In genomic region chr14:100782516-100783320, GRCh38 we compare ENCODE assay signal across 21 cellular contexts. TPM values are rescaled to one million over a fixed set of nuclear protein-coding genes. Genes with fewer than 3 reads are reported as not detected.
DNase-seq lines count a peak whose midpoint lies in the region; ATAC-seq, FAIRE-seq and TF ChIP-seq lines count a peak whose summit lies in the region.
"Had no signal": no experiment of that assay in that cellular context is flagged by ENCODE, and none has a peak within 500 bp of the region (broad histone marks: within the 10 kb centered on the region; RNA-seq: fewer than 3 reads in every experiment).

No MANE protein-coding gene starts in this region.

- peak overlapping the region; percentile 52; the same call in 1 of the 2 replicates for H2AFZ ChIP-seq in K562 (ENCODE audit: low read depth, low read length)
- H2AFZ ChIP-seq: PC-9 had no signal

- intact Hi-C loops in K562 (cut with micrococcal nuclease) (no loop called here), posterior vena cava (cut with DNase I) (no loop called here)

- no peak for FAIRE-seq in K562 (lab: Jason Lieb, UNC)
- FAIRE-seq: colon had no signal

- no peak overlapping the region for H3K4me2 ChIP-seq in K562 (ENCODE audit: insufficient read depth, low read length)
- H3K4me2 ChIP-seq: BLaER1, PC-9 had no signal

- POLR2A ChIA-PET in K562 (lab: Yijun Ruan, JAX), result no interaction called here

- no peak for TF ChIP-seq POLR2A in K562 (conservative IDR thresholded peaks at IDR 0.05)

- no peaks in the 10 kb centered on the region for H4K20me1 ChIP-seq in K562 (replicated peaks; ENCODE audit: control insufficient read depth, insufficient read depth, low read length)
- H4K20me1 ChIP-seq: BLaER1 had no signal

- no peak for TF ChIP-seq EP300 in K562 (IDR thresholded peaks at IDR 0.05; ENCODE audit: low read length)

- peaks cover 6 to 33% of the 10 kb centered on the region in 2 experiments; a peak in 4 of 5 replicates for H3K4me1 ChIP-seq in K562 (replicated peaks in 1 of 2; ENCODE audit: control insufficient read depth in 2 of 2, insufficient read depth in 2 of 2, low read length in 2 of 2)
- H3K4me1 ChIP-seq: BLaER1, testis had no signal

- H3K9ac ChIP-seq in K562 (ENCODE audit: insufficient read depth in 1 of 2, low read depth in 2 of 2, low read length in 2 of 2), result peak overlapping the region in 1 of 2 experiments; percentile 70; a peak in 2 of 4 replicates
- H3K9ac ChIP-seq: BLaER1 had no signal

- H3K27me3 ChIP-seq in K562 (ENCODE audit: control insufficient read depth in 2 of 2, insufficient read depth in 2 of 2, low read length in 2 of 2), result no peaks in the 10 kb centered on the region
- H3K27me3 ChIP-seq: BLaER1, testis had no signal

- peak; percentile 67 for DNase-seq in NCI-H1105 treated with DMSO at 0.1 percent for 48 hours (lab: John Stamatoyannopoulos, UW)
- DNase-seq in NCI-H2227 (lab: John Stamatoyannopoulos, UW; ENCODE audit: unreplicated experiment), result peak; percentile 28
- DNase-seq in K562 (ENCODE audit: extremely low read depth in 1 of 4, low spot score in 3 of 4), result no peak
- DNase-seq in posterior vena cava (ENCODE audit: low spot score), result peak; percentile 40
- no peak for DNase-seq in GF-D8 (lab: John Stamatoyannopoulos, UW)
- DNase-seq in foreskin fibroblast, result no peak
- DNase-seq: anterior cingulate cortex; GOT3; NCI-H446; PC-9; right cardiac atrium; stimulated activated CD4-positive, alpha-beta T cell treated with anti-CD3 and anti-CD28 coated beads, Interleukin-2, amount 100 ng/mL, for 24 hours; testis had no signal

- no peak overlapping the region for H3K27ac ChIP-seq in K562 (ENCODE audit: extremely low read depth, low read depth, low read length)
- H3K27ac ChIP-seq: BLaER1, PC-9, testis had no signal

- TF ChIP-seq CTCF in K562 (IDR thresholded peaks at IDR 0.05 in 2 of 3, conservative IDR thresholded peaks at IDR 0.05 in 1 of 3; ENCODE audit: insufficient read depth in 2 of 3, low read depth in 1 of 3, low read length in 3 of 3) (no peak), foreskin fibroblast (IDR thresholded peaks at IDR 0.05; ENCODE audit: low read depth, low read length) (no peak)

- no peaks in the 10 kb centered on the region for H3K79me2 ChIP-seq in K562 (ENCODE audit: control insufficient read depth, insufficient read depth, low read length)

- in situ Hi-C loops in K562 (cut with MboI), result no loop called here

- no peaks in the 10 kb centered on the region for H3K36me3 ChIP-seq in K562 (ENCODE audit: control insufficient read depth, insufficient read depth, low read length)
- H3K36me3 ChIP-seq: BLaER1 had no signal

- TF ChIP-seq RAD21 in K562 (CRISPR knock-in tag; conservative IDR thresholded peaks at IDR 0.05 in 1 of 2, IDR thresholded peaks at IDR 0.05 in 1 of 2), result no peak

- no peaks in the 10 kb centered on the region for H3K9me1 ChIP-seq in K562 (ENCODE audit: control insufficient read depth, insufficient read depth, low read length)

- no TSS peak for BruUV-seq in K562 (replicated peaks; lab: Mats Ljungman, UMichigan)

- peak; percentile 28; the same call in 1 of the 3 replicates for ATAC-seq in K562
- ATAC-seq in HG03521 (IDR thresholded peaks at IDR 0.05; ENCODE audit: unreplicated experiment), result no peak
- ATAC-seq: right cardiac atrium had no signal

- H3K4me3 ChIP-seq in K562, result no peak overlapping the region
- no peak overlapping the region for H3K4me3 ChIP-seq in foreskin fibroblast (ENCODE audit: low read depth in 1 of 2, low read length in 2 of 2)
- H3K4me3 ChIP-seq: BLaER1, PC-9, testis had no signal

- CTCF ChIA-PET in K562 (lab: Yijun Ruan, JAX; ENCODE audit: low intra/inter-chr PET ratio), result no interaction called here

- no peaks in the 10 kb centered on the region for H3K9me3 ChIP-seq in K562 (replicated peaks; ENCODE audit: control insufficient read depth, insufficient read depth, low read depth, low read length)
- H3K9me3 ChIP-seq: BLaER1, testis had no signal

- 56% methylated on average over 10 of the region's 13 CpGs for WGBS in K562 (ENCODE audit: insufficient coverage, low coverage, missing lambda C conversion rate)

TF ChIP-seq in K562, 482 proteins besides CTCF, POLR2A, EP300 and RAD21:
- TF ChIP-seq DIDO1 (tag; IDR thresholded peaks at IDR 0.05; ENCODE audit: low read depth) (no peak), BRD4 (IDR thresholded peaks at IDR 0.05) (no peak), VEZF1 (CRISPR knock-in tag; IDR thresholded peaks at IDR 0.05) (peak; percentile 17; the same call in 1 of the 2 replicates), EWSR1 (IDR thresholded peaks at IDR 0.05; ENCODE audit: borderline replicate concordance, low read depth, partially characterized antibody) (no peak), IRF9 (tag; IDR thresholded peaks at IDR 0.05) (no peak), EGR1 (conservative IDR thresholded peaks at IDR 0.05) (no peak)

RNA-seq across cellular contexts. Expression of gene MEG3, which starts 43.2 kb away (rescaled TPM):
- 6.3 and 7.3 TPM in 2 replicates for total RNA-seq in K562 (2011; cell fraction: chromatin; rRNA removed; ENCODE audit: low replicate concordance)
- total RNA-seq in K562 (2011; cell fraction: nucleolus; rRNA removed), result 3.7 TPM in 2 replicates
- 5.4 and 7.5 TPM in 2 replicates for total RNA-seq in K562 (2011; cell fraction: nucleoplasm; rRNA removed)
- 0.37 and 0.77 TPM in 2 replicates for total RNA-seq in K562 (2014; rRNA removed)
- 0.69 and 1.1 TPM in 2 replicates for total RNA-seq in K562 (2014; rRNA removed; fragmentation: Illumina TruSeq; extraction: Trizol)
- 0.83 and 1.3 TPM in 2 replicates for total RNA-seq in K562 (2015; rRNA removed; fragmentation: Illumina TruSeq; extraction: Trizol)
- 2.7 and 3.8 TPM in 2 replicates for total RNA-seq in K562 (2021)
- polyA plus RNA-seq in K562 (2011; rRNA removed), result 0.05 TPM in 1 of 2 replicates, not detected in the other
- polyA plus RNA-seq in K562 (2011; cell fraction: cytosol; rRNA removed), result 0.06 and 0.09 TPM in 2 replicates
- polyA plus RNA-seq in K562 (2011; cell fraction: nucleus; rRNA removed), result 0.04 and 0.36 TPM in 2 replicates
- polyA plus RNA-seq in K562 (2012), result 2.7 and 17.3 TPM in 2 replicates
- 2.4 TPM in 2 replicates for polyA plus RNA-seq in K562 (2014; fragmentation: Illumina TruSeq; extraction: Trizol)
- polyA plus RNA-seq in K562 (2014; fragmentation: Nextera tagmentation; extraction: Ambion mirVana), result under 1 TPM; 0.10 to 0.15 TPM
- 3.9 and 5.3 TPM in 2 replicates for polyA plus RNA-seq in K562 (2014; rRNA removed)
- not detected in 2 replicates for polyA minus RNA-seq in K562 (2011; rRNA and poly(A)+ RNA removed)
- not detected in 2 replicates for polyA minus RNA-seq in K562 (2011; cell fraction: cytosol; rRNA and poly(A)+ RNA removed)
- not detected in 2 replicates for polyA minus RNA-seq in K562 (2011; cell fraction: nucleus; rRNA and poly(A)+ RNA removed)
- 10 to 100 TPM; 56.2 to 99.4 TPM for total RNA-seq in posterior vena cava
- total RNA-seq: PC-9 had no signal
- polyA plus RNA-seq: neural cell had no signal

RNA-seq across cellular contexts. Expression of gene DLK1, which starts 56.0 kb away (rescaled TPM):
- total RNA-seq in K562 (2011; cell fraction: chromatin; rRNA removed; ENCODE audit: low replicate concordance), result 16.9 and 103 TPM in 2 replicates
- 80.7 and 188 TPM in 2 replicates for total RNA-seq in K562 (2011; cell fraction: nucleolus; rRNA removed)
- 58.2 and 70.2 TPM in 2 replicates for total RNA-seq in K562 (2011; cell fraction: nucleoplasm; rRNA removed)
- 11.8 and 12.5 TPM in 2 replicates for total RNA-seq in K562 (2014; rRNA removed)
- total RNA-seq in K562 (2014; rRNA removed; fragmentation: Illumina TruSeq; extraction: Trizol), result 3.9 and 5.6 TPM in 2 replicates
- 17.6 and 20.2 TPM in 2 replicates for total RNA-seq in K562 (2015; rRNA removed; fragmentation: Illumina TruSeq; extraction: Trizol)
- 44.2 and 48.3 TPM in 2 replicates for total RNA-seq in K562 (2021)
- 97.2 and 430 TPM in 2 replicates for polyA plus RNA-seq in K562 (2011; rRNA removed)
- polyA plus RNA-seq in K562 (2011; cell fraction: cytosol; rRNA removed), result 306 and 365 TPM in 2 replicates
- polyA plus RNA-seq in K562 (2011; cell fraction: nucleus; rRNA removed), result 296 and 371 TPM in 2 replicates
- 106 and 264 TPM in 2 replicates for polyA plus RNA-seq in K562 (2012)
- 15.3 and 36.5 TPM in 2 replicates for polyA plus RNA-seq in K562 (2014; fragmentation: Illumina TruSeq; extraction: Trizol)
- 1 to 10 TPM; 4.4 to 4.7 TPM for polyA plus RNA-seq in K562 (2014; fragmentation: Nextera tagmentation; extraction: Ambion mirVana)
- 21.4 and 27.5 TPM in 2 replicates for polyA plus RNA-seq in K562 (2014; rRNA removed)
- 35.4 and 85.9 TPM in 2 replicates for polyA minus RNA-seq in K562 (2011; rRNA and poly(A)+ RNA removed)
- polyA minus RNA-seq in K562 (2011; cell fraction: cytosol; rRNA and poly(A)+ RNA removed), result 143 and 458 TPM in 2 replicates
- 44.6 and 117 TPM in 2 replicates for polyA minus RNA-seq in K562 (2011; cell fraction: nucleus; rRNA and poly(A)+ RNA removed)
- not detected for total RNA-seq in posterior vena cava
- total RNA-seq: epithelial cell of proximal tubule, glomerular endothelial cell, lung microvascular endothelial cell, M059J, PC-9, right cardiac atrium had no signal

Comparison
In these comparisons a context has a peak if more than half of its experiments do, and no peak if none do; other contexts are left out.
1. DNase-seq: peak in NCI-H1105 treated with DMSO at 0.1 percent for 48 hours (single experiment), NCI-H2227 (single experiment) and posterior vena cava (single experiment); none in K562 (0 of 4), GF-D8 (single experiment) and foreskin fibroblast (0 of 2).
2. RNA of gene MEG3, which starts 43.2 kb away (total RNA-seq): 56.2 to 99.4 TPM in posterior vena cava; 0.37 to 7.5 TPM in K562; every median in the first group is over 4 times any median in the second.
3. RNA of gene DLK1, which starts 56.0 kb away (total RNA-seq): 3.9 to 188 TPM in K562; not detected in posterior vena cava; every median in the first group is over 4 times any median in the second.